In the genomic region with DNA sequence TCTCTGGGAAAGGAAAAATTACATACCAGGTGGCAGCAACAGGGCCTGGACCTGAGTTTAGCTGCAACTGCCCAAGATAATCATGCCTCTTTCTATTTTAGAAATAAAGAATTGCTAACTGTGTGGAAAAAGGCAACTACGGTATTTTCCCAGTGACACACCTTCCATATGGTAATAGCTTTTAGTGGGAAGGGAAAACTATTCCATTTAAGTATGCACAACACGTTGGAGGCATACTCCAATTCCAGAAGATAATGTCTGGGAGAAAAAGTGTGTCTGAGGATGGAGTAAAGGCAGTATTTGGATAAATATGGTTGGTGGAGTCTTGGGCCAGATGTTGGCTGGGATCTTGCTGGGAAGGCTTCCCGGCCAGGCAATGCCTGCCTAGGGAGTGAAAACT, we compare ENCODE assay signal across 16 cellular contexts. TPM values are rescaled to one million over a fixed set of nuclear protein-coding genes. Genes with fewer than 3 reads are reported as not detected.
DNase-seq lines count a peak whose midpoint lies in the region; ATAC-seq and TF ChIP-seq lines count a peak whose summit lies in the region.
"Had no signal": no experiment of that assay in that cellular context is flagged by ENCODE, and none has a peak within 500 bp of the region (broad histone marks: within the 10 kb centered on the region; RNA-seq: fewer than 3 reads in every experiment).

No MANE protein-coding gene starts in this region.

- H3K27me3 ChIP-seq in osteoblast (ENCODE audit: insufficient read depth, low read length) (no peaks in the 10 kb centered on the region), upper lobe of right lung (no peaks in the 10 kb centered on the region), A673 (replicated peaks; ENCODE audit: insufficient read depth, low read depth, low read length, poor library complexity) (no peaks in the 10 kb centered on the region)

- no peaks in the 10 kb centered on the region for H3K9me3 Mint-ChIP-seq in activated naive CD8-positive, alpha-beta T cell treated with anti-CD3 and anti-CD28 coated beads, Interleukin-2, amount 10 ng/mL, durations not matched to agents 7 days and 5 days
- no peaks in the 10 kb centered on the region for H3K9me3 Mint-ChIP-seq in activated naive CD8-positive, alpha-beta T cell treated with anti-CD3 and anti-CD28 coated beads for 36 hours
- H3K9me3 Mint-ChIP-seq in dendritic cell treated with granulocyte-macrophage colony-stimulating factor and Interleukin-4, amounts not matched to agents 40 ng/mL and 50 ng/mL, for 4 days = no peaks in the 10 kb centered on the region
- H3K9me3 Mint-ChIP-seq: activated naive CD4-positive, alpha-beta T cell treated with anti-CD3 and anti-CD28 coated beads for 36 hours had no signal

- no peaks in the 10 kb centered on the region for H4K20me1 ChIP-seq in osteoblast (ENCODE audit: insufficient read depth, low read length)

- peak overlapping the region; percentile 3 for H3K27ac Mint-ChIP-seq in activated naive CD8-positive, alpha-beta T cell treated with anti-CD3 and anti-CD28 coated beads, Interleukin-2, amount 10 ng/mL, durations not matched to agents 7 days and 5 days
- no peak overlapping the region for H3K27ac Mint-ChIP-seq in activated naive CD8-positive, alpha-beta T cell treated with anti-CD3 and anti-CD28 coated beads for 36 hours
- H3K27ac Mint-ChIP-seq in dendritic cell treated with granulocyte-macrophage colony-stimulating factor and Interleukin-4, amounts not matched to agents 40 ng/mL and 50 ng/mL, for 4 days = peak overlapping the region; percentile 92
- H3K27ac Mint-ChIP-seq: activated naive CD4-positive, alpha-beta T cell treated with anti-CD3 and anti-CD28 coated beads for 36 hours had no signal

- H3K4me1 ChIP-seq in osteoblast (ENCODE audit: insufficient read depth, low read length) (peaks cover 49% of the 10 kb centered on the region), upper lobe of right lung (peaks cover 51% of the 10 kb centered on the region), A673 (ENCODE audit: insufficient read depth, low read length, poor library complexity, severe bottlenecking) (peaks cover 30% of the 10 kb centered on the region)

- CTCF ChIA-PET in A673 (lab: Charles Lee) = no interaction called here

- in situ Hi-C loops in GM13977 (cut with MboI; ENCODE audit: low pct_unique_long_range_greater_than_20kb, low sequenced_read_pairs, unreplicated experiment) = no loop called here

- H3K36me3 ChIP-seq in osteoblast (ENCODE audit: insufficient read depth, low read length) (peaks cover 7% of the 10 kb centered on the region), upper lobe of right lung (no peaks in the 10 kb centered on the region), A673 (ENCODE audit: insufficient read depth, low read length, poor library complexity, severe bottlenecking) (no peaks in the 10 kb centered on the region)

- intact Hi-C loops in dendritic cell treated with granulocyte-macrophage colony-stimulating factor and Interleukin-4, amounts not matched to agents 40 ng/mL and 50 ng/mL, for 4 days (cut with micrococcal nuclease) = loop anchor here (5.0 kb wide), 1 partner anchor 39 kb away; a partner anchor contains a TSS
- intact Hi-C loops in upper lobe of right lung (cut with DNase I) (no loop called here), A673 (cut with micrococcal nuclease; ENCODE audit: unreplicated experiment) (no loop called here)

- POLR2A ChIA-PET in activated naive CD8-positive, alpha-beta T cell treated with anti-CD3 and anti-CD28 coated beads, Interleukin-2, amount 10 ng/mL, durations not matched to agents 7 days and 5 days (lab: Charles Lee) = interaction anchor here (0.6 to 0.7 kb wide), 2 partner anchors 83 to 1476 kb away, joined by 3 read pairs; no protein-coding TSS in a partner anchor
- POLR2A ChIA-PET in A673 (lab: Charles Lee; ENCODE audit: low non-redundant PET) = no interaction called here

- H3K79me2 ChIP-seq in osteoblast (ENCODE audit: insufficient read depth, low read length) = peaks cover 21% of the 10 kb centered on the region

- H3K4me1 Mint-ChIP-seq in activated naive CD8-positive, alpha-beta T cell treated with anti-CD3 and anti-CD28 coated beads, Interleukin-2, amount 10 ng/mL, durations not matched to agents 7 days and 5 days = peaks cover 21% of the 10 kb centered on the region
- peaks cover 35% of the 10 kb centered on the region for H3K4me1 Mint-ChIP-seq in activated naive CD8-positive, alpha-beta T cell treated with anti-CD3 and anti-CD28 coated beads for 36 hours
- peaks cover 79% of the 10 kb centered on the region for H3K4me1 Mint-ChIP-seq in dendritic cell treated with granulocyte-macrophage colony-stimulating factor and Interleukin-4, amounts not matched to agents 40 ng/mL and 50 ng/mL, for 4 days (ENCODE audit: low read depth)

- peak overlapping the region; percentile 40 for H3K4me2 ChIP-seq in osteoblast (ENCODE audit: insufficient read depth, low read length)
- H3K4me2 ChIP-seq: KMS-11 had no signal

- H2AFZ ChIP-seq in osteoblast (ENCODE audit: low read length) = no peak overlapping the region

- no peaks in the 10 kb centered on the region for H3K36me3 Mint-ChIP-seq in activated naive CD8-positive, alpha-beta T cell treated with anti-CD3 and anti-CD28 coated beads, Interleukin-2, amount 10 ng/mL, durations not matched to agents 7 days and 5 days
- H3K36me3 Mint-ChIP-seq in activated naive CD8-positive, alpha-beta T cell treated with anti-CD3 and anti-CD28 coated beads for 36 hours = no peaks in the 10 kb centered on the region
- no peaks in the 10 kb centered on the region for H3K36me3 Mint-ChIP-seq in dendritic cell treated with granulocyte-macrophage colony-stimulating factor and Interleukin-4, amounts not matched to agents 40 ng/mL and 50 ng/mL, for 4 days (ENCODE audit: low read depth)

- BruUV-seq in A673 (replicated peaks; lab: Mats Ljungman, UMichigan) = no TSS peak

- no peaks in the 10 kb centered on the region for H3K9me3 ChIP-seq in osteoblast (ENCODE audit: low read depth, low read length)
- no peaks in the 10 kb centered on the region for H3K9me3 ChIP-seq in upper lobe of right lung
- no peaks in the 10 kb centered on the region for H3K9me3 ChIP-seq in A673 (ENCODE audit: low read depth, low read length, poor library complexity, severe bottlenecking)

- peak overlapping the region; percentile 83 for H3K27ac ChIP-seq in osteoblast (ENCODE audit: low read depth, low read length)
- peak overlapping the region; percentile 77 for H3K27ac ChIP-seq in upper lobe of right lung
- H3K27ac ChIP-seq in A673 (ENCODE audit: low read depth, low read length, poor library complexity, severe bottlenecking) = no peak overlapping the region
- H3K27ac ChIP-seq: KMS-11 had no signal

- no peak for DNase-seq in activated naive CD8-positive, alpha-beta T cell treated with anti-CD3 and anti-CD28 coated beads, Interleukin-2, amount 10 ng/mL, durations not matched to agents 7 days and 5 days
- DNase-seq in activated naive CD8-positive, alpha-beta T cell treated with anti-CD3 and anti-CD28 coated beads for 36 hours = no peak
- DNase-seq in osteoblast (ENCODE audit: insufficient read length, low spot score, missing footprints) (no peak), upper lobe of right lung (no peak), GM13977 (ENCODE audit: low spot score) (no peak), SIG-M5 treated with dmso at 0.1 percent for 504 hours (lab: John Stamatoyannopoulos, UW; ENCODE audit: unreplicated experiment) (no peak), A673 (ENCODE audit: low spot score) (no peak)
- DNase-seq: ACHN; activated CD8-positive, alpha-beta T cell treated with anti-CD3 and anti-CD28 coated beads, Interleukin-2, amount 10 ng/mL, durations not matched to agents 7 days and 5 days; DMS79 treated with DMSO at 0.1 percent for 48 hours; kidney glomerular epithelial cell; NCI-H2029 treated with DMSO at 0.1 percent for 48 hours; T-helper 2 cell had no signal

- TF ChIP-seq CTCF in osteoblast (IDR thresholded peaks at IDR 0.05; ENCODE audit: extremely low read depth, low read depth, low read length) = no peak
- TF ChIP-seq CTCF in upper lobe of right lung (IDR thresholded peaks at IDR 0.05) = no peak
- no peak for TF ChIP-seq CTCF in GM13977 (IDR thresholded peaks at IDR 0.05; ENCODE audit: extremely low read depth, insufficient read depth, missing control alignments)
- no peak for TF ChIP-seq CTCF in A673 (conservative IDR thresholded peaks at IDR 0.05; ENCODE audit: low read depth, low read length)

- H3K27me3 Mint-ChIP-seq in activated naive CD8-positive, alpha-beta T cell treated with anti-CD3 and anti-CD28 coated beads, Interleukin-2, amount 10 ng/mL, durations not matched to agents 7 days and 5 days = peaks cover 7% of the 10 kb centered on the region
- peaks cover 17% of the 10 kb centered on the region for H3K27me3 Mint-ChIP-seq in activated naive CD8-positive, alpha-beta T cell treated with anti-CD3 and anti-CD28 coated beads for 36 hours
- H3K27me3 Mint-ChIP-seq in dendritic cell treated with granulocyte-macrophage colony-stimulating factor and Interleukin-4, amounts not matched to agents 40 ng/mL and 50 ng/mL, for 4 days = peaks cover 7% of the 10 kb centered on the region

- H3K4me3 Mint-ChIP-seq in activated naive CD8-positive, alpha-beta T cell treated with anti-CD3 and anti-CD28 coated beads, Interleukin-2, amount 10 ng/mL, durations not matched to agents 7 days and 5 days = peak overlapping the region; percentile 25
- no peak overlapping the region for H3K4me3 Mint-ChIP-seq in activated naive CD8-positive, alpha-beta T cell treated with anti-CD3 and anti-CD28 coated beads for 36 hours
- H3K4me3 Mint-ChIP-seq in dendritic cell treated with granulocyte-macrophage colony-stimulating factor and Interleukin-4, amounts not matched to agents 40 ng/mL and 50 ng/mL, for 4 days = peak overlapping the region; percentile 26
- H3K4me3 Mint-ChIP-seq: activated CD8-positive, alpha-beta T cell treated with anti-CD3 and anti-CD28 coated beads, Interleukin-2, amount 10 ng/mL, durations not matched to agents 7 days and 5 days; activated naive CD4-positive, alpha-beta T cell treated with anti-CD3 and anti-CD28 coated beads for 36 hours had no signal

- ATAC-seq in activated naive CD8-positive, alpha-beta T cell treated with anti-CD3 and anti-CD28 coated beads, Interleukin-2, amount 10 ng/mL, durations not matched to agents 7 days and 5 days (ENCODE audit: low read depth) = no peak
- no peak for ATAC-seq in upper lobe of right lung

- H3K4me3 ChIP-seq in osteoblast (ENCODE audit: insufficient read depth, low read length) = no peak overlapping the region
- no peak overlapping the region for H3K4me3 ChIP-seq in upper lobe of right lung
- no peak overlapping the region for H3K4me3 ChIP-seq in A673 (ENCODE audit: low read depth, low read length, poor library complexity, severe bottlenecking)

RNA-seq across cellular contexts. Expression of a gene that starts 40.7 kb away (rescaled TPM):
- under 1 TPM; 0.28 to 0.42 TPM for total RNA-seq in activated naive CD8-positive, alpha-beta T cell treated with anti-CD3 and anti-CD28 coated beads, Interleukin-2, amount 10 ng/mL, durations not matched to agents 7 days and 5 days
- total RNA-seq in activated naive CD8-positive, alpha-beta T cell treated with anti-CD3 and anti-CD28 coated beads for 36 hours = under 1 TPM; 0.80 to 0.84 TPM
- total RNA-seq in osteoblast = 58.3 and 59.2 TPM in 2 replicates
- 46.2 TPM for total RNA-seq in upper lobe of right lung
- total RNA-seq in A673 (2021) = 28.1 and 32.1 TPM in 2 replicates

Comparison
In these comparisons a context has a peak if more than half of its experiments do, and no peak if none do; other contexts are left out.
1. RNA of a gene that starts 40.7 kb away (total RNA-seq): 58.3 to 59.2 TPM in osteoblast, 46.2 TPM in upper lobe of right lung (single experiment) and 28.1 to 32.1 TPM in A673; 0.80 to 0.84 TPM in activated naive CD8-positive, alpha-beta T cell treated with anti-CD3 and anti-CD28 coated beads for 36 hours and 0.28 to 0.42 TPM in activated naive CD8-positive, alpha-beta T cell treated with anti-CD3 and anti-CD28 coated beads, Interleukin-2, amount 10 ng/mL, durations not matched to agents 7 days and 5 days; every median in the first group is over 10 times any median in the second.